Comparison of ENCODE assay signal across 20 cellular contexts in genomic region chr3:72969766-72970165, GRCh38. TPM values are rescaled to one million over a fixed set of nuclear protein-coding genes. Genes with fewer than 3 reads are reported as not detected.
DNase-seq lines count a peak whose midpoint lies in the region; ATAC-seq, FAIRE-seq and TF ChIP-seq lines count a peak whose summit lies in the region.
"Had no signal": no experiment of that assay in that cellular context is flagged by ENCODE, and none has a peak within 500 bp of the region (broad histone marks: within the 10 kb centered on the region; RNA-seq: fewer than 3 reads in every experiment).

No MANE protein-coding gene starts in this region.

- peaks cover 21% of the 10 kb centered on the region for H3K4me1 Mint-ChIP-seq in activated naive CD8-positive, alpha-beta T cell treated with anti-CD3 and anti-CD28 coated beads, Interleukin-2, amount 50 U/mL, for 24 hours

- H3K4me2 ChIP-seq in HepG2 (ENCODE audit: low read depth, low read length) (no peak overlapping the region), K562 (ENCODE audit: insufficient read depth, low read length) (no peak overlapping the region)

- H3K79me2 ChIP-seq in HepG2 (ENCODE audit: insufficient read depth, low read length) (no peaks in the 10 kb centered on the region), K562 (ENCODE audit: control insufficient read depth, insufficient read depth, low read length) (no peaks in the 10 kb centered on the region)

- H3K27ac ChIP-seq in HepG2 (ENCODE audit: extremely low read length, insufficient read depth, low read length) (peak overlapping the region; percentile 19), right lobe of liver (no peak overlapping the region), K562 (ENCODE audit: extremely low read depth, low read depth, low read length) (no peak overlapping the region), brain microvascular endothelial cell (no peak overlapping the region), caudate nucleus (ENCODE audit: low read depth, low read length) (no peak overlapping the region)
- H3K27ac ChIP-seq: C4-2B had no signal

- intact Hi-C loops in HepG2 (cut with micrococcal nuclease; ENCODE audit: unreplicated experiment), result no loop called here
- intact Hi-C loops in right lobe of liver (cut with DNase I), result no loop called here
- intact Hi-C loops in K562 (cut with micrococcal nuclease), result no loop called here

- H3K9ac ChIP-seq in HepG2 (ENCODE audit: insufficient read depth, low read depth, low read length) (no peak overlapping the region), K562 (ENCODE audit: insufficient read depth in 1 of 2, low read depth in 2 of 2, low read length in 2 of 2) (no peak overlapping the region)

- H4K20me1 ChIP-seq in HepG2 (ENCODE audit: insufficient read depth, low read length) (no peaks in the 10 kb centered on the region), K562 (replicated peaks; ENCODE audit: control insufficient read depth, insufficient read depth, low read length) (no peaks in the 10 kb centered on the region)

- H3K9me1 ChIP-seq in K562 (ENCODE audit: control insufficient read depth, insufficient read depth, low read length), result no peaks in the 10 kb centered on the region

- H3K36me3 ChIP-seq in HepG2 (replicated peaks in 1 of 2; ENCODE audit: control insufficient read depth in 1 of 2, insufficient read depth in 2 of 2, low read length in 2 of 2) (no peaks in the 10 kb centered on the region), right lobe of liver (no peaks in the 10 kb centered on the region), K562 (ENCODE audit: control insufficient read depth, insufficient read depth, low read length) (no peaks in the 10 kb centered on the region), brain microvascular endothelial cell (replicated peaks) (peaks cover 2% of the 10 kb centered on the region)

- CTCF ChIA-PET in HepG2 (lab: Yijun Ruan, JAX; ENCODE audit: low intra/inter-chr PET ratio, low total read pairs) (no interaction called here), K562 (lab: Yijun Ruan, JAX; ENCODE audit: low intra/inter-chr PET ratio) (no interaction called here)

- no peaks in the 10 kb centered on the region for H3K27me3 Mint-ChIP-seq in activated naive CD8-positive, alpha-beta T cell treated with anti-CD3 and anti-CD28 coated beads, Interleukin-2, amount 50 U/mL, for 24 hours
- H3K27me3 Mint-ChIP-seq: CD8-positive, alpha-beta memory T cell had no signal

- H3K27me3 ChIP-seq in HepG2 (ENCODE audit: control insufficient read depth in 1 of 2, insufficient read depth in 2 of 2, low read length in 2 of 2) (no peaks in the 10 kb centered on the region), right lobe of liver (no peaks in the 10 kb centered on the region), K562 (ENCODE audit: control insufficient read depth in 2 of 2, insufficient read depth in 2 of 2, low read length in 2 of 2) (no peaks in the 10 kb centered on the region), brain microvascular endothelial cell (replicated peaks) (no peaks in the 10 kb centered on the region)

- POLR2A ChIA-PET in HepG2 (lab: Yijun Ruan, JAX), result no interaction called here
- POLR2A ChIA-PET in K562 (lab: Yijun Ruan, JAX), result no interaction called here

- no peak overlapping the region for H3K4me3 Mint-ChIP-seq in activated naive CD8-positive, alpha-beta T cell treated with anti-CD3 and anti-CD28 coated beads, Interleukin-2, amount 50 U/mL, for 24 hours
- H3K4me3 Mint-ChIP-seq: CD8-positive, alpha-beta memory T cell; HFFc6 had no signal

- no peaks in the 10 kb centered on the region for H3K36me3 Mint-ChIP-seq in activated naive CD8-positive, alpha-beta T cell treated with anti-CD3 and anti-CD28 coated beads, Interleukin-2, amount 50 U/mL, for 24 hours (ENCODE audit: low read depth)
- H3K36me3 Mint-ChIP-seq: CD8-positive, alpha-beta memory T cell had no signal

- H2AFZ ChIP-seq in HepG2 (ENCODE audit: low read length) (no peak overlapping the region), K562 (ENCODE audit: low read depth, low read length) (no peak overlapping the region)

- H3K4me1 ChIP-seq in HepG2 (ENCODE audit: insufficient read depth, low read length) (peaks cover 86% of the 10 kb centered on the region), right lobe of liver (peaks cover 0 to 38% (median 8%) of the 10 kb centered on the region in 4 donors), K562 (replicated peaks in 1 of 2; ENCODE audit: control insufficient read depth in 2 of 2, insufficient read depth in 2 of 2, low read length in 2 of 2) (no peaks in the 10 kb centered on the region; a peak in 2 of 5 replicates)

- H3K27ac Mint-ChIP-seq in activated naive CD8-positive, alpha-beta T cell treated with anti-CD3 and anti-CD28 coated beads, Interleukin-2, amount 50 U/mL, for 24 hours, result no peak overlapping the region
- H3K27ac Mint-ChIP-seq: CD8-positive, alpha-beta memory T cell; HFFc6 had no signal

- no peak for TF ChIP-seq RAD21 in HepG2 (CRISPR knock-in tag; IDR thresholded peaks at IDR 0.05)
- TF ChIP-seq RAD21 in K562 (CRISPR knock-in tag; conservative IDR thresholded peaks at IDR 0.05 in 1 of 2, IDR thresholded peaks at IDR 0.05 in 1 of 2), result no peak

- in situ Hi-C loops in HepG2 (cut with HindIII; ENCODE audit: extremely low pct_ligation_motif_present, low pct_unique_long_range_greater_than_20kb), result no loop called here
- in situ Hi-C loops in K562 (cut with MboI), result no loop called here
- in situ Hi-C loops in brain microvascular endothelial cell (cut with HindIII; ENCODE audit: low pct_ligation_motif_present, low sequenced_read_pairs), result no loop called here

- FAIRE-seq in HepG2 (lab: Jason Lieb, UNC) (no peak), K562 (lab: Jason Lieb, UNC) (no peak)

- ATAC-seq in HepG2 (no peak), right lobe of liver (no peak), K562 (no peak)
- ATAC-seq in activated naive CD8-positive, alpha-beta T cell treated with anti-CD3 and anti-CD28 coated beads, Interleukin-2, amount 50 U/mL, for 24 hours, result no peak

- DNase-seq in HepG2 (ENCODE audit: low spot score) (no peak), right lobe of liver (no peak), K562 (ENCODE audit: extremely low read depth in 1 of 4, low spot score in 3 of 4) (no peak), fibroblast of villous mesenchyme (ENCODE audit: low read depth) (peak; percentile 42), brain microvascular endothelial cell (no peak), caudate nucleus (lab: John Stamatoyannopoulos, UW) (no peak), NCI-H146 treated with DMSO at 0.1 percent for 48 hours (lab: John Stamatoyannopoulos, UW; ENCODE audit: unreplicated experiment) (no peak)
- DNase-seq in activated naive CD8-positive, alpha-beta T cell treated with anti-CD3 and anti-CD28 coated beads, Interleukin-2, amount 50 U/mL, for 24 hours, result no peak
- DNase-seq: Calu3; CD8-positive, alpha-beta memory T cell; H7; HFFc6; KG1; NCI-H1105; NCI-H146; NCI-H2081; NCI-H2171; NCI-H526 treated with DMSO at 0.1 percent for 48 hours; Right ventricle myocardium superior had no signal

- no TSS peak for BruUV-seq in HepG2 (replicated peaks; lab: Mats Ljungman, UMichigan)
- no TSS peak for BruUV-seq in K562 (replicated peaks; lab: Mats Ljungman, UMichigan)

- TF ChIP-seq CTCF in HepG2 (CRISPR knock-in tag; IDR thresholded peaks at IDR 0.05) (no peak), right lobe of liver (IDR thresholded peaks at IDR 0.05) (no peak), K562 (IDR thresholded peaks at IDR 0.05 in 2 of 3, conservative IDR thresholded peaks at IDR 0.05 in 1 of 3; ENCODE audit: insufficient read depth in 2 of 3, low read depth in 1 of 3, low read length in 3 of 3) (no peak), fibroblast of villous mesenchyme (IDR thresholded peaks at IDR 0.05; ENCODE audit: insufficient read depth, low read depth, low read length) (no peak), brain microvascular endothelial cell (IDR thresholded peaks at IDR 0.05; ENCODE audit: low read depth, low read length, missing control alignments) (no peak)

- TF ChIP-seq EP300 in HepG2 (IDR thresholded peaks at IDR 0.05; ENCODE audit: low read depth in 2 of 2, low read length in 2 of 2) (no peak), HepG2 (CRISPR knock-in tag; IDR thresholded peaks at IDR 0.05; ENCODE audit: borderline replicate concordance) (no peak), K562 (IDR thresholded peaks at IDR 0.05; ENCODE audit: low read length) (no peak)

- H3K4me3 ChIP-seq in HepG2 (replicated peaks in 1 of 3; ENCODE audit: insufficient read depth in 1 of 3, low read depth in 2 of 3, low read length in 3 of 3) (no peak overlapping the region), right lobe of liver (no peak overlapping the region), K562 (no peak overlapping the region), fibroblast of villous mesenchyme (ENCODE audit: low read depth, low read length) (no peak overlapping the region), brain microvascular endothelial cell (ENCODE audit: low read depth, low read length) (no peak overlapping the region)

- no peaks in the 10 kb centered on the region for H3K9me3 ChIP-seq in HepG2 (ENCODE audit: low read length)
- H3K9me3 ChIP-seq in right lobe of liver, result no peaks in the 10 kb centered on the region
- H3K9me3 ChIP-seq in K562 (replicated peaks; ENCODE audit: control insufficient read depth, insufficient read depth, low read depth, low read length), result no peaks in the 10 kb centered on the region

- no peaks in the 10 kb centered on the region for H3K9me3 Mint-ChIP-seq in activated naive CD8-positive, alpha-beta T cell treated with anti-CD3 and anti-CD28 coated beads, Interleukin-2, amount 50 U/mL, for 24 hours
- H3K9me3 Mint-ChIP-seq: CD8-positive, alpha-beta memory T cell; HFFc6 had no signal

- TF ChIP-seq POLR2A in HepG2 (IDR thresholded peaks at IDR 0.05; ENCODE audit: insufficient read depth in 1 of 2, low read depth in 2 of 2, low read length in 2 of 2) (no peak), right lobe of liver (IDR thresholded peaks at IDR 0.05) (no peak), K562 (conservative IDR thresholded peaks at IDR 0.05) (no peak)

- WGBS in HepG2 (ENCODE audit: low lambda C conversion rate), result 100% methylated on average over 3 of the region's 3 CpGs
- WGBS in right lobe of liver (ENCODE audit: insufficient coverage, low coverage, low lambda C conversion rate, missing lambda C conversion rate), result 79% methylated on average over 1 of the region's 3 CpGs
- WGBS in K562 (ENCODE audit: insufficient coverage, low coverage, missing lambda C conversion rate), result 57% methylated on average over 3 of the region's 3 CpGs

RNA-seq across cellular contexts. Expression of gene PPP4R2, which starts 26.8 kb away (rescaled TPM):
- total RNA-seq in HepG2 (2016; rRNA removed; fragmentation: Illumina TruSeq; extraction: Trizol) (161 and 236 TPM in 2 replicates), right lobe of liver (10 to 100 TPM; 23.7 to 56.1 (median 42.3) TPM), K562 (2014; rRNA removed) (26.9 and 31.6 TPM in 2 replicates), K562 (2014; rRNA removed; fragmentation: Illumina TruSeq; extraction: Trizol) (46.7 and 57.5 TPM in 2 replicates), K562 (2015; rRNA removed; fragmentation: Illumina TruSeq; extraction: Trizol) (34.9 and 38.7 TPM in 2 replicates), K562 (2021) (43.1 and 49.6 TPM in 2 replicates), fibroblast of villous mesenchyme (62.2 and 105 TPM in 2 replicates)
- 18.1 and 21.7 TPM in 2 replicates for total RNA-seq in HepG2 (2016; cell fraction: cytosol; rRNA removed; fragmentation: Illumina TruSeq; extraction: Trizol; ENCODE audit: low read depth)
- 150 and 234 TPM in 2 replicates for total RNA-seq in HepG2 (2016; cell fraction: insoluble cytoplasmic fraction; rRNA removed; fragmentation: Illumina TruSeq; extraction: Trizol)
- 72.3 and 89.6 TPM in 2 replicates for total RNA-seq in HepG2 (2016; cell fraction: membrane; rRNA removed; fragmentation: Illumina TruSeq; extraction: Trizol)
- total RNA-seq in HepG2 (2016; cell fraction: nucleus; rRNA removed; fragmentation: Illumina TruSeq; extraction: Trizol), result 79.4 and 87.0 TPM in 2 replicates
- polyA plus RNA-seq in HepG2 (2011; rRNA removed) (15.7 and 22.3 TPM in 2 replicates), K562 (2011; rRNA removed) (17.0 and 32.1 TPM in 2 replicates), K562 (2014; fragmentation: Illumina TruSeq; extraction: Trizol) (23.2 and 27.4 TPM in 2 replicates), K562 (2014; fragmentation: Nextera tagmentation; extraction: Ambion mirVana) (10 to 100 TPM; 11.0 to 13.8 TPM), K562 (2014; rRNA removed) (19.4 and 20.0 TPM in 2 replicates)
- 6.1 and 10.5 TPM in 2 replicates for polyA plus RNA-seq in HepG2 (2011; cell fraction: cytosol; rRNA removed)
- polyA plus RNA-seq in HepG2 (2011; cell fraction: nucleus; rRNA removed), result 8.1 and 12.7 TPM in 2 replicates
- 28.4 and 56.3 TPM in 2 replicates for polyA plus RNA-seq in HepG2 (2012)
- polyA plus RNA-seq in HepG2 (2016; cell fraction: cytosol; fragmentation: Illumina TruSeq; extraction: Trizol; ENCODE audit: low read depth), result 6.1 and 6.8 TPM in 2 replicates
- 118 and 119 TPM in 2 replicates for polyA plus RNA-seq in HepG2 (2016; cell fraction: insoluble cytoplasmic fraction; fragmentation: Illumina TruSeq; extraction: Trizol; ENCODE audit: low read depth)
- 23.0 and 29.4 TPM in 2 replicates for polyA plus RNA-seq in HepG2 (2016; cell fraction: membrane; fragmentation: Illumina TruSeq; extraction: Trizol; ENCODE audit: low read depth)
- 77.6 and 79.2 TPM in 2 replicates for polyA plus RNA-seq in HepG2 (2016; cell fraction: nucleus; fragmentation: Illumina TruSeq; extraction: Trizol; ENCODE audit: insufficient read depth, low read depth)
- polyA minus RNA-seq in HepG2 (2011; rRNA and poly(A)+ RNA removed; ENCODE audit: low replicate concordance), result 2.8 and 5.1 TPM in 2 replicates
- 32.5 and 44.9 TPM in 2 replicates for polyA minus RNA-seq in HepG2 (2011; cell fraction: cytosol; rRNA and poly(A)+ RNA removed)
- 52.5 and 52.7 TPM in 2 replicates for polyA minus RNA-seq in HepG2 (2011; cell fraction: nucleus; rRNA and poly(A)+ RNA removed)
- total RNA-seq in K562 (2011; cell fraction: chromatin; rRNA removed; ENCODE audit: low replicate concordance), result 13.1 and 47.8 TPM in 2 replicates
- 9.3 TPM in 2 replicates for total RNA-seq in K562 (2011; cell fraction: nucleolus; rRNA removed)
- total RNA-seq in K562 (2011; cell fraction: nucleoplasm; rRNA removed), result 21.8 and 28.9 TPM in 2 replicates
- 2.3 and 5.1 TPM in 2 replicates for polyA plus RNA-seq in K562 (2011; cell fraction: cytosol; rRNA removed)
- 5.0 and 8.1 TPM in 2 replicates for polyA plus RNA-seq in K562 (2011; cell fraction: nucleus; rRNA removed)
- 15.2 and 21.6 TPM in 2 replicates for polyA plus RNA-seq in K562 (2012)
- 39.1 and 41.1 TPM in 2 replicates for polyA minus RNA-seq in K562 (2011; rRNA and poly(A)+ RNA removed)
- 13.3 and 13.9 TPM in 2 replicates for polyA minus RNA-seq in K562 (2011; cell fraction: cytosol; rRNA and poly(A)+ RNA removed)
- polyA minus RNA-seq in K562 (2011; cell fraction: nucleus; rRNA and poly(A)+ RNA removed), result 7.9 and 18.3 TPM in 2 replicates

Comparison
In these comparisons a context has a peak if more than half of its experiments do, and no peak if none do; other contexts are left out.
1. Of the 241 proteins assayed by ChIP-seq in both HepG2 and K562: peak only in HepG2: none; only in K562: ZNF121; in both: none; in neither: 240.